In genomic region chr2:119873350-119874013, GRCh38 we compare ENCODE assay signal across 24 cellular contexts.
A peak's percentile ranks its signal among the peaks of the same experiment; 100 is the strongest.
DNase-seq lines count a peak whose midpoint lies in the region; ATAC-seq, FAIRE-seq and TF ChIP-seq lines count a peak whose summit lies in the region.
"Had no signal": no experiment of that assay in that cellular context is flagged by ENCODE, and none has a peak within 500 bp of the region (broad histone marks: within the 10 kb centered on the region; RNA-seq: fewer than 3 reads in every experiment).

No MANE protein-coding gene starts in this region.

- H3K27ac ChIP-seq in astrocyte (ENCODE audit: low read depth, low read length): no peak overlapping the region
- H3K27ac ChIP-seq: Peyer's patch, SJSA1 had no signal

- H3K9ac ChIP-seq in astrocyte (ENCODE audit: low read length): no peak overlapping the region

- H3K4me1 Mint-ChIP-seq in astrocyte (ENCODE audit: low read depth, unreplicated experiment): no peaks in the 10 kb centered on the region

- ATAC-seq in GM19395 (IDR thresholded peaks at IDR 0.05; ENCODE audit: unreplicated experiment): no peak
- ATAC-seq: GM12878, HCT116 had no signal

- no peaks in the 10 kb centered on the region for H3K4me1 ChIP-seq in astrocyte (ENCODE audit: insufficient read depth, low read length)
- H3K4me1 ChIP-seq: Peyer's patch, SJSA1 had no signal

- TF ChIP-seq CTCF in astrocyte (IDR thresholded peaks at IDR 0.05; ENCODE audit: insufficient read depth, low read depth, low read length) (no peak), fibroblast of the aortic adventitia (IDR thresholded peaks at IDR 0.05; ENCODE audit: insufficient read depth, low read length) (no peak)

- H3K4me3 Mint-ChIP-seq in astrocyte (ENCODE audit: unreplicated experiment): no peak overlapping the region
- H3K4me3 Mint-ChIP-seq: IgD-negative memory B cell had no signal

- H2AFZ ChIP-seq in astrocyte (ENCODE audit: low read depth, low read length): no peak overlapping the region

- no peaks in the 10 kb centered on the region for H3K27me3 ChIP-seq in astrocyte (ENCODE audit: insufficient read depth, low read length)
- H3K27me3 ChIP-seq: MG63, Peyer's patch, SJSA1 had no signal

- DNase-seq in EH (ENCODE audit: low read depth) (peak; percentile 13), astrocyte (ENCODE audit: low read depth) (peak; percentile 35), fibroblast of the aortic adventitia (ENCODE audit: low read depth) (peak; percentile 34), renal cortical epithelial cell (ENCODE audit: low read depth) (peak; percentile 45), OCI-M1 (lab: John Stamatoyannopoulos, UW) (no peak), mesenteric fat pad (ENCODE audit: low spot score) (no peak), NCI-H1417 treated with DMSO at 0.1 percent for 48 hours (lab: John Stamatoyannopoulos, UW) (no peak)
- DNase-seq: C1 segment of cervical spinal cord, GOT3, Kasumi-1, MG63, NCI-H1092, NCI-H146, NCI-H2029 treated with DMSO at 0.1 percent for 48 hours, NCI-H2171, NCI-H526, Peyer's patch, SW 1271 had no signal

- H3K9me3 Mint-ChIP-seq in astrocyte (ENCODE audit: unreplicated experiment): no peaks in the 10 kb centered on the region
- H3K9me3 Mint-ChIP-seq: IgD-negative memory B cell had no signal

- H4K20me1 ChIP-seq in astrocyte (ENCODE audit: insufficient read depth, low read length): peaks cover 3% of the 10 kb centered on the region

- FAIRE-seq in astrocyte (lab: Jason Lieb, UNC): no peak
- FAIRE-seq: GM12878, HTR-8/SVneo had no signal

- no peaks in the 10 kb centered on the region for H3K36me3 ChIP-seq in astrocyte (ENCODE audit: insufficient read depth, low read length)
- H3K36me3 ChIP-seq: MG63, Peyer's patch, SJSA1 had no signal

- no peak overlapping the region for H3K4me3 ChIP-seq in astrocyte (ENCODE audit: insufficient read depth, low read depth, low read length)
- H3K4me3 ChIP-seq in fibroblast of the aortic adventitia (ENCODE audit: low read depth, low read length): no peak overlapping the region
- H3K4me3 ChIP-seq: GM12878, MG63, Peyer's patch, SJSA1 had no signal

- no peaks in the 10 kb centered on the region for H3K9me3 ChIP-seq in astrocyte (ENCODE audit: insufficient read depth, low read depth, low read length)
- H3K9me3 ChIP-seq: Peyer's patch, SJSA1 had no signal

- no peak overlapping the region for H3K4me2 ChIP-seq in astrocyte (ENCODE audit: low read length)

- H3K27me3 Mint-ChIP-seq in astrocyte (ENCODE audit: low read depth, unreplicated experiment): no peaks in the 10 kb centered on the region
- H3K27me3 Mint-ChIP-seq: IgD-negative memory B cell had no signal

- no peaks in the 10 kb centered on the region for H3K79me2 ChIP-seq in astrocyte (ENCODE audit: insufficient read depth, low read length)

- peaks cover 3% of the 10 kb centered on the region for H3K36me3 Mint-ChIP-seq in astrocyte (ENCODE audit: low read depth, unreplicated experiment)

- no peak overlapping the region for H3K27ac Mint-ChIP-seq in astrocyte (ENCODE audit: unreplicated experiment)
- H3K27ac Mint-ChIP-seq: IgD-negative memory B cell had no signal

Comparison
In these comparisons a context has a peak if more than half of its experiments do, and no peak if none do; other contexts are left out.
1. DNase-seq: peak in EH (single experiment), astrocyte (single experiment), fibroblast of the aortic adventitia (single experiment) and renal cortical epithelial cell (single experiment); none in OCI-M1 (single experiment), mesenteric fat pad (single experiment) and NCI-H1417 treated with DMSO at 0.1 percent for 48 hours (single experiment).